13 cellular contexts compared by ENCODE assay signal in genomic region chr3:98763814-98764691, GRCh38. TPM values are rescaled to one million over a fixed set of nuclear protein-coding genes. Genes with fewer than 3 reads are reported as not detected.
DNase-seq lines count a peak whose midpoint lies in the region; ATAC-seq and TF ChIP-seq lines count a peak whose summit lies in the region.
"Had no signal": no experiment of that assay in that cellular context is flagged by ENCODE, and none has a peak within 500 bp of the region (broad histone marks: within the 10 kb centered on the region; RNA-seq: fewer than 3 reads in every experiment).

No MANE protein-coding gene starts in this region.

- H3K36me3 ChIP-seq in right atrium auricular region, result no peaks in the 10 kb centered on the region
- H3K36me3 ChIP-seq in subcutaneous abdominal adipose tissue (ENCODE audit: control insufficient read depth in 5 of 5, insufficient read depth in 5 of 5, low read length in 5 of 5), result no peaks in the 10 kb centered on the region

- ATAC-seq in GM19395 (IDR thresholded peaks at IDR 0.05; ENCODE audit: unreplicated experiment) (peak; percentile 4), GM18498 (IDR thresholded peaks at IDR 0.05; ENCODE audit: unreplicated experiment) (no peak)

- peaks cover 0 to 2% (median 0%) of the 10 kb centered on the region in 6 donors for H3K9me3 Mint-ChIP-seq in immature natural killer cell
- H3K9me3 Mint-ChIP-seq: T-helper 1 cell treated with Interleukin-12 subunit alpha and Interleukin-12 subunit beta and Interleukin-4 antibody, amounts not matched to agents 30 μg/mL and 1 μg/mL, for 36 hours had no signal

- H3K9ac ChIP-seq in subcutaneous abdominal adipose tissue (ENCODE audit: low read length in 5 of 5), result peak overlapping the region in 1 of 5 donors; percentile 12

- H3K9me3 ChIP-seq in right atrium auricular region (no peaks in the 10 kb centered on the region), subcutaneous abdominal adipose tissue (ENCODE audit: control insufficient read depth in 5 of 5, low read length in 5 of 5) (no peaks in the 10 kb centered on the region)

- peaks cover 0 to 3% (median 2%) of the 10 kb centered on the region in 3 donors for H3K27me3 Mint-ChIP-seq in immature natural killer cell (ENCODE audit: low read depth in 3 of 3)

- DNase-seq in SIG-M5 (lab: John Stamatoyannopoulos, UW) (peak; percentile 5), right atrium auricular region (ENCODE audit: low spot score) (no peak), immature natural killer cell (no peak), ecto neural progenitor cell (ENCODE audit: low spot score) (no peak), NCI-H2029 (lab: John Stamatoyannopoulos, UW) (no peak)
- DNase-seq: DMS 273 treated with DMSO at 0.1 percent for 48 hours, GOT3, NCI-H526 had no signal

- no peak overlapping the region for H3K4me3 Mint-ChIP-seq in immature natural killer cell
- H3K4me3 Mint-ChIP-seq: T-helper 1 cell treated with Interleukin-12 subunit alpha and Interleukin-12 subunit beta and Interleukin-4 antibody, amounts not matched to agents 30 μg/mL and 1 μg/mL, for 36 hours had no signal

- H3K36me3 Mint-ChIP-seq in immature natural killer cell, result no peaks in the 10 kb centered on the region

- peak overlapping the region in 1 of 2 donors; percentile 10 for H3K4me3 ChIP-seq in right atrium auricular region
- H3K4me3 ChIP-seq in subcutaneous abdominal adipose tissue (ENCODE audit: low read depth in 1 of 5, low read length in 5 of 5), result peak overlapping the region; percentile 7 to 28 (median 15)

- no peaks in the 10 kb centered on the region for H3K27me3 ChIP-seq in right atrium auricular region
- no peaks in the 10 kb centered on the region for H3K27me3 ChIP-seq in subcutaneous abdominal adipose tissue (ENCODE audit: control insufficient read depth in 5 of 5, insufficient read depth in 4 of 5, low read length in 5 of 5)

- no peaks in the 10 kb centered on the region for H3K4me1 Mint-ChIP-seq in immature natural killer cell

- peaks cover 0 to 63% of the 10 kb centered on the region in 2 donors for H3K4me1 ChIP-seq in right atrium auricular region
- H3K4me1 ChIP-seq in subcutaneous abdominal adipose tissue (ENCODE audit: control insufficient read depth in 5 of 5, insufficient read depth in 5 of 5, low read length in 5 of 5), result peaks cover 12 to 63% (median 31%) of the 10 kb centered on the region in 5 donors

- no peak overlapping the region for H3K27ac Mint-ChIP-seq in immature natural killer cell
- H3K27ac Mint-ChIP-seq: T-helper 1 cell treated with Interleukin-12 subunit alpha and Interleukin-12 subunit beta and Interleukin-4 antibody, amounts not matched to agents 30 μg/mL and 1 μg/mL, for 36 hours had no signal

- TF ChIP-seq CTCF in right atrium auricular region (IDR thresholded peaks at IDR 0.05), result no peak

- H3K27ac ChIP-seq in right atrium auricular region (peak overlapping the region; percentile 36 to 67), subcutaneous abdominal adipose tissue (ENCODE audit: low read depth, low read length) (peak overlapping the region; percentile 67)

RNA-seq across cellular contexts. Expression of gene ST3GAL6, which starts 0.9 kb away (rescaled TPM):
- 10 to 100 TPM; 25.9 to 27.2 TPM for total RNA-seq in right atrium auricular region
- polyA plus RNA-seq in immature natural killer cell, result under 1 TPM in 1 of 3 donors, not detected in 2; 0.57 TPM
- total RNA-seq: activated CD8-positive, alpha-beta memory T cell treated with anti-CD3 and anti-CD28 coated beads for 36 hours had no signal
